ENCODE assay signal across 14 cellular contexts in genomic region chr6:6806793-6807518, GRCh38.
A peak's percentile ranks its signal among the peaks of the same experiment; 100 is the strongest.
DNase-seq lines count a peak whose midpoint lies in the region; ATAC-seq and TF ChIP-seq lines count a peak whose summit lies in the region.
"Had no signal": no experiment of that assay in that cellular context is flagged by ENCODE, and none has a peak within 500 bp of the region (broad histone marks: within the 10 kb centered on the region; RNA-seq: fewer than 3 reads in every experiment).

No MANE protein-coding gene starts in this region.

- no TSS peak for BruUV-seq in HCT116 (replicated peaks; lab: Mats Ljungman, UMichigan)

- no peak for ATAC-seq in HCT116
- peak; percentile 34 for ATAC-seq in T-helper 17 cell
- ATAC-seq in activated CD4-positive, CD25-positive, alpha-beta regulatory T cell treated with anti-CD3 and anti-CD28 coated beads, Interleukin-2, amount 50 U/mL, for 24 hours, result no peak
- no peak for ATAC-seq in HG02840 (IDR thresholded peaks at IDR 0.05; ENCODE audit: low FRiP score, unreplicated experiment)
- ATAC-seq: body of pancreas; CD8-positive, alpha-beta T cell; esophagus mucosa had no signal

- no peak for TF ChIP-seq POLR2A in HCT116 (IDR thresholded peaks at IDR 0.05; ENCODE audit: borderline replicate concordance, extremely low read depth, insufficient read depth, insufficient read length)

- DNase-seq in HCT116 (ENCODE audit: low read depth, low spot score), result no peak
- no peak for DNase-seq in T-helper 17 cell
- DNase-seq in cardiac septum (ENCODE audit: low spot score), result peak; percentile 93
- DNase-seq in putamen (ENCODE audit: low spot score), result peak; percentile 48
- no peak for DNase-seq in NCI-H2081 treated with DMSO at 0.1 percent for 48 hours (lab: John Stamatoyannopoulos, UW)
- no peak for DNase-seq in NCI-H1694 treated with DMSO at 0.1 percent for 48 hours (lab: John Stamatoyannopoulos, UW)
- DNase-seq: CD8-positive, alpha-beta T cell; MG63; stimulated activated CD4-positive, alpha-beta T cell treated with anti-CD3 and anti-CD28 coated beads, Interleukin-2, amount 100 ng/mL, for 48 hours had no signal

- H3K27ac ChIP-seq in HCT116 (ENCODE audit: low read depth, low read length), result peak overlapping the region; percentile 36; the same call in 1 of the 2 replicates
- H3K27ac ChIP-seq: pancreas had no signal

- peaks cover 27% of the 10 kb centered on the region for H3K4me1 Mint-ChIP-seq in T-helper 17 cell

- POLR2A ChIA-PET in HCT116 (lab: Charles Lee), result interaction anchor here (1.3 to 2.7 kb wide), 3 partner anchors 18 to 353 kb away, joined by 3 to 13 read pairs (median 6); no protein-coding TSS in a partner anchor

- H3K4me1 ChIP-seq in HCT116 (ENCODE audit: control insufficient read depth in 1 of 2, insufficient read depth in 2 of 2, low read length in 2 of 2), result peaks cover 36 to 100% of the 10 kb centered on the region in 2 experiments

- peak overlapping the region; percentile 50 for H3K4me2 ChIP-seq in HCT116 (ENCODE audit: low read length)

- TF ChIP-seq CTCF in HCT116 (IDR thresholded peaks at IDR 0.05 in 2 of 3, conservative IDR thresholded peaks at IDR 0.05 in 1 of 3; ENCODE audit: borderline replicate concordance in 1 of 3, insufficient read depth in 1 of 3, low read depth in 2 of 3, low read length in 2 of 3), result no peak

- no peaks in the 10 kb centered on the region for H4K20me1 ChIP-seq in HCT116 (ENCODE audit: insufficient read depth)

- H3K9me3 ChIP-seq in HCT116 (ENCODE audit: control insufficient read depth in 1 of 2, insufficient read depth in 1 of 2, low read depth in 1 of 2, low read length in 2 of 2), result no peaks in the 10 kb centered on the region
- no peaks in the 10 kb centered on the region for H3K9me3 ChIP-seq in T-helper 17 cell (ENCODE audit: control insufficient read depth, low read length, poor library complexity, severe bottlenecking)
- H3K9me3 ChIP-seq: body of pancreas, pancreas had no signal

- H3K79me2 ChIP-seq in HCT116 (ENCODE audit: insufficient read depth, low read length), result no peaks in the 10 kb centered on the region

- H3K4me3 ChIP-seq in HCT116 (replicated peaks in 1 of 2; ENCODE audit: low read depth in 1 of 2, low read length in 2 of 2), result no peak overlapping the region
- H3K4me3 ChIP-seq: body of pancreas, MG63, pancreas had no signal

- peaks cover 62% of the 10 kb centered on the region for H3K27me3 Mint-ChIP-seq in T-helper 17 cell

- RAD21 ChIA-PET in HCT116 (lab: Charles Lee; ENCODE audit: low non-redundant PET in 1 of 2, low total read pairs in 2 of 2, uncharacterized antibody in 2 of 2, unreplicated experiment in 2 of 2), result no interaction called here

- peak overlapping the region; percentile 41 for H3K9ac ChIP-seq in HCT116 (ENCODE audit: low read length)

- CTCF ChIA-PET in HCT116 (lab: Charles Lee), result interaction anchor here (1.1 kb wide), 1 partner anchor 110 kb away, joined by 5 read pairs; no protein-coding TSS in a partner anchor

- H3K4me3 Mint-ChIP-seq in T-helper 17 cell, result no peak overlapping the region
- H3K4me3 Mint-ChIP-seq: CD8-positive, alpha-beta T cell had no signal

- no peak for TF ChIP-seq RAD21 in HCT116 (IDR thresholded peaks at IDR 0.05; ENCODE audit: low read depth)

- H3K36me3 ChIP-seq in HCT116 (ENCODE audit: control insufficient read depth in 1 of 2, insufficient read depth in 2 of 2, low read length in 2 of 2), result no peaks in the 10 kb centered on the region
- H3K36me3 ChIP-seq: MG63, pancreas had no signal

- no peaks in the 10 kb centered on the region for H3K9me2 ChIP-seq in HCT116 (ENCODE audit: insufficient read depth)

- no peak overlapping the region for H2AFZ ChIP-seq in HCT116 (ENCODE audit: low read depth, low read length, poor library complexity, severe bottlenecking)

- H3K36me3 Mint-ChIP-seq in T-helper 17 cell (ENCODE audit: low read depth), result peaks cover 6% of the 10 kb centered on the region
- H3K36me3 Mint-ChIP-seq: CD8-positive, alpha-beta T cell had no signal

- intact Hi-C loops in HCT116 (cut with micrococcal nuclease) (no loop called here), cardiac septum (cut with DNase I) (no loop called here)

- no peak overlapping the region for H3K27ac Mint-ChIP-seq in T-helper 17 cell
- H3K27ac Mint-ChIP-seq: CD8-positive, alpha-beta T cell had no signal

- no peaks in the 10 kb centered on the region for H3K27me3 ChIP-seq in HCT116 (ENCODE audit: insufficient read depth, low read length)
- H3K27me3 ChIP-seq: body of pancreas, MG63, pancreas had no signal

TF ChIP-seq in HCT116, 20 proteins besides CTCF, POLR2A, EP300 and RAD21:
- TF ChIP-seq ZFX (IDR thresholded peaks at IDR 0.05), result no peak
- no peak for TF ChIP-seq ZNF274 (IDR thresholded peaks at IDR 0.05; ENCODE audit: low read depth, low read length)
- no peak for TF ChIP-seq TCF7L2 (IDR thresholded peaks at IDR 0.05; ENCODE audit: borderline replicate concordance, extremely low read depth, insufficient read depth, insufficient read length)
- no peak for TF ChIP-seq CEBPB (IDR thresholded peaks at IDR 0.05; ENCODE audit: low read depth)

Comparison
In these comparisons a context has a peak if more than half of its experiments do, and no peak if none do; other contexts are left out.
1. DNase-seq: peak in cardiac septum (single experiment) and putamen (single experiment); none in HCT116 (single experiment), T-helper 17 cell (0 of 3), NCI-H2081 treated with DMSO at 0.1 percent for 48 hours (single experiment) and NCI-H1694 treated with DMSO at 0.1 percent for 48 hours (single experiment).